Comparison of ENCODE assay signal across 9 cellular contexts in the genomic region with DNA sequence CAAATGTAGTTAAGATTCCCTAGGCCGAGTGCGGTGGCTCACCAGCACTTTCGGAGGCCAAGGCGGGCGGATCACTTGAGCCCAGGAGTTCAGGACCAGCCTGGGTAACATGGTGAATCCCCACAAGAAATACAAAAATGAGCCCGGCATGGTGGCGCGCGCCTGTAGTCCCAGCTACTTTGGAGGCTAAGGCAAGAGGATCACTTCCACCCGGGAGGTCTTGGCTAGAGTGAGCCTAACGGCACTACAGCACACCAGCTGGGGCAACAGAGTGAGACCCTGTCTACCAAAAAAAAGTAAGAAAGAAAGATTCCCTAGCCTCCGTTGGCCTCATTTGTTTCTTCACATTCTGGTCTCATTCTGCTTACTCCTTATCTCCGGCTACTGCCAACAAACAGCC. TPM values are rescaled to one million over a fixed set of nuclear protein-coding genes. Genes with fewer than 3 reads are reported as not detected.
DNase-seq lines count a peak whose midpoint lies in the region; TF ChIP-seq lines count a peak whose summit lies in the region.
"Had no signal": no experiment of that assay in that cellular context is flagged by ENCODE, and none has a peak within 500 bp of the region (broad histone marks: within the 10 kb centered on the region; RNA-seq: fewer than 3 reads in every experiment).

No MANE protein-coding gene starts in this region.

- no peaks in the 10 kb centered on the region for H3K9me3 Mint-ChIP-seq in neural progenitor cell

- H3K79me2 ChIP-seq in OCI-LY1 (ENCODE audit: insufficient read depth, low read length) (peaks cover 37% of the 10 kb centered on the region), neural progenitor cell (ENCODE audit: low read depth) (peaks cover 80% of the 10 kb centered on the region)

- TF ChIP-seq CTCF in OCI-LY1 (IDR thresholded peaks at IDR 0.05; ENCODE audit: low read length) (no peak), neural progenitor cell (IDR thresholded peaks at IDR 0.05) (no peak)

- H3K4me3 ChIP-seq in GM08714 (ENCODE audit: low read length) (peak overlapping the region; percentile 99), OCI-LY1 (ENCODE audit: low read depth, low read length, poor library complexity, severe bottlenecking) (peak overlapping the region; percentile 94), ectodermal cell (ENCODE audit: insufficient read depth, low read depth, low read length) (peak overlapping the region; percentile 82), neural progenitor cell (peak overlapping the region; percentile 67)

- H3F3A ChIP-seq in OCI-LY1 (ENCODE audit: insufficient read depth, low read length), result peaks cover 4% of the 10 kb centered on the region; the same call in 1 of the 2 replicates
- H3F3A ChIP-seq in neural progenitor cell (ENCODE audit: low read depth), result peaks cover 16% of the 10 kb centered on the region

- H3K27ac ChIP-seq in OCI-LY1 (ENCODE audit: low read depth, low read length, poor library complexity, severe bottlenecking), result no peak overlapping the region
- H3K27ac ChIP-seq in ectodermal cell (ENCODE audit: insufficient read depth, low read depth, low read length, poor library complexity, severe bottlenecking), result no peak overlapping the region
- no peak overlapping the region for H3K27ac ChIP-seq in neural progenitor cell

- no peak overlapping the region for H2AFZ ChIP-seq in OCI-LY1 (ENCODE audit: low read length)
- H2AFZ ChIP-seq in neural progenitor cell (replicated peaks), result no peak overlapping the region

- no peak overlapping the region for H3K27ac Mint-ChIP-seq in neural progenitor cell

- H3K4me2 ChIP-seq in OCI-LY1 (ENCODE audit: low read length) (peak overlapping the region; percentile 77), neural progenitor cell (peak overlapping the region; percentile 76)

- H4K20me1 ChIP-seq in OCI-LY1 (ENCODE audit: insufficient read depth, low read length) (no peaks in the 10 kb centered on the region), neural progenitor cell (ENCODE audit: low read depth) (no peaks in the 10 kb centered on the region)

- no peaks in the 10 kb centered on the region for H3K27me3 Mint-ChIP-seq in neural progenitor cell (ENCODE audit: insufficient read depth, low read depth)

- no peaks in the 10 kb centered on the region for H3K9me3 ChIP-seq in OCI-LY1 (ENCODE audit: low read length)
- no peaks in the 10 kb centered on the region for H3K9me3 ChIP-seq in ectodermal cell (ENCODE audit: control insufficient read depth, low read length)
- no peaks in the 10 kb centered on the region for H3K9me3 ChIP-seq in neural progenitor cell (ENCODE audit: low read depth)

- peaks cover 36% of the 10 kb centered on the region for H3K4me1 ChIP-seq in OCI-LY1 (ENCODE audit: insufficient read depth, low read length, severe bottlenecking)
- H3K4me1 ChIP-seq in ectodermal cell (ENCODE audit: control insufficient read depth, insufficient read depth, low read length), result no peaks in the 10 kb centered on the region
- peaks cover 11% of the 10 kb centered on the region for H3K4me1 ChIP-seq in neural progenitor cell

- H3K9ac ChIP-seq in OCI-LY1 (ENCODE audit: low read length), result peak overlapping the region; percentile 91
- no peak overlapping the region for H3K9ac ChIP-seq in neural progenitor cell

- H3K27me3 ChIP-seq in OCI-LY1 (ENCODE audit: insufficient read depth, low read length), result no peaks in the 10 kb centered on the region
- no peaks in the 10 kb centered on the region for H3K27me3 ChIP-seq in ectodermal cell (ENCODE audit: control insufficient read depth, insufficient read depth, low read length, poor library complexity, severe bottlenecking)
- no peaks in the 10 kb centered on the region for H3K27me3 ChIP-seq in neural progenitor cell

- H3K4me3 Mint-ChIP-seq in neural progenitor cell, result peak overlapping the region; percentile 100

- peaks cover 25% of the 10 kb centered on the region for H3K4me1 Mint-ChIP-seq in neural progenitor cell

- H3K36me3 Mint-ChIP-seq in neural progenitor cell, result peaks cover 16% of the 10 kb centered on the region

- H3K36me3 ChIP-seq in OCI-LY1 (ENCODE audit: insufficient read depth, low read length) (peaks cover 50% of the 10 kb centered on the region), ectodermal cell (ENCODE audit: control insufficient read depth, insufficient read depth, low read length) (peaks cover 12% of the 10 kb centered on the region), neural progenitor cell (peaks cover 7% of the 10 kb centered on the region)

- WGBS in ectodermal cell, 2 experiments, result 93 to 94% methylated on average over 13 of the region's 13 CpGs

- H3K9me2 ChIP-seq in OCI-LY1 (ENCODE audit: low read depth, low read length), result no peaks in the 10 kb centered on the region

- no peak for DNase-seq in neural progenitor cell (ENCODE audit: low spot score)
- DNase-seq in Ammon's horn (ENCODE audit: low spot score), result no peak
- no peak for DNase-seq in stimulated activated CD8-positive, alpha-beta memory T cell treated with anti-CD3 and anti-CD28 coated beads, Interleukin-4, amount 100 ng/mL, for 48 hours
- DNase-seq in NCI-H526 (lab: John Stamatoyannopoulos, UW), result no peak
- DNase-seq in NCI-H526 treated with DMSO at 0.1 percent for 48 hours (lab: John Stamatoyannopoulos, UW), result no peak
- DNase-seq: effector memory CD4-positive, alpha-beta T cell had no signal

RNA-seq across cellular contexts. Expression of a gene that starts 1.2 kb away (rescaled TPM):
- 29.3 TPM for polyA plus RNA-seq in ectodermal cell (2013, experiment 1 of 4)
- 30.8 TPM for polyA plus RNA-seq in ectodermal cell (2013, experiment 2 of 4)
- polyA plus RNA-seq in ectodermal cell (2013, experiment 3 of 4), result 21.5 TPM
- 21.8 TPM for polyA plus RNA-seq in ectodermal cell (2013, experiment 4 of 4)
- 14.8 and 29.1 TPM in 2 replicates for total RNA-seq in neural progenitor cell (ENCODE audit: low replicate concordance)

RNA-seq across cellular contexts. Expression of a gene that starts 1.3 kb away (rescaled TPM):
- polyA plus RNA-seq in ectodermal cell (2013, experiment 1 of 4), result 16.7 TPM
- 17.5 TPM for polyA plus RNA-seq in ectodermal cell (2013, experiment 2 of 4)
- 17.6 TPM for polyA plus RNA-seq in ectodermal cell (2013, experiment 3 of 4)
- polyA plus RNA-seq in ectodermal cell (2013, experiment 4 of 4), result 17.5 TPM
- total RNA-seq in neural progenitor cell (ENCODE audit: low replicate concordance), result 16.9 and 29.3 TPM in 2 replicates
